21 cellular contexts compared by ENCODE assay signal in genomic region chr14:72237722-72238666, GRCh38.
"Had no signal": no experiment of that assay in that cellular context is flagged by ENCODE, and none has a peak within 500 bp of the region (broad histone marks: within the 10 kb centered on the region; RNA-seq: fewer than 3 reads in every experiment).

No MANE protein-coding gene starts in this region.

- H3K4me3 ChIP-seq: ascending aorta, colonic mucosa, mucosa of descending colon, pancreas, smooth muscle cell, thyroid gland had no signal

- ATAC-seq: activated CD8-positive, alpha-beta T cell treated with anti-CD3 and anti-CD28 coated beads for 36 hours; foreskin keratinocyte; left lobe of liver; mucosa of descending colon; naive thymus-derived CD4-positive, alpha-beta T cell; pancreas; sciatic nerve had no signal

- H3K4me2 ChIP-seq: smooth muscle cell had no signal

- H3K27me3 ChIP-seq: ascending aorta, colonic mucosa, foreskin keratinocyte, pancreas, thyroid gland had no signal

- H3K36me3 Mint-ChIP-seq: naive thymus-derived CD4-positive, alpha-beta T cell had no signal

- H3K4me1 Mint-ChIP-seq: activated CD4-positive, alpha-beta T cell treated with anti-CD3 and anti-CD28 coated beads, Interleukin-2, amount 10 ng/mL, durations not matched to agents 24 days and 14 days had no signal

- H3K27ac Mint-ChIP-seq: activated CD4-positive, alpha-beta T cell treated with anti-CD3 and anti-CD28 coated beads, Interleukin-2, amount 10 ng/mL, durations not matched to agents 24 days and 14 days; activated CD8-positive, alpha-beta T cell treated with anti-CD3 and anti-CD28 coated beads for 36 hours; activated T-helper 2 cell treated with anti-CD3 and anti-CD28 coated beads, Interferon-gamma antibody, Interleukin-2, Interleukin-4, amounts not matched to agents 10 μg/mL and 5 μg/mL and 100 μg/mL, durations not matched to agents 14 hours and 24 hours and 36 hours; naive thymus-derived CD4-positive, alpha-beta T cell had no signal

- H3K36me3 ChIP-seq: ascending aorta, colonic mucosa, pancreas, thyroid gland had no signal

- H3K27ac ChIP-seq: ascending aorta, colonic mucosa, foreskin keratinocyte, pancreas, thyroid gland had no signal

- H3K4me3 Mint-ChIP-seq: activated CD4-positive, alpha-beta T cell treated with anti-CD3 and anti-CD28 coated beads, Interleukin-2, amount 10 ng/mL, durations not matched to agents 24 days and 14 days; activated CD8-positive, alpha-beta T cell treated with anti-CD3 and anti-CD28 coated beads for 36 hours; central memory CD8-positive, alpha-beta T cell; naive thymus-derived CD4-positive, alpha-beta T cell had no signal

- H3K9me3 Mint-ChIP-seq: activated CD4-positive, alpha-beta T cell treated with anti-CD3 and anti-CD28 coated beads, Interleukin-2, amount 10 ng/mL, durations not matched to agents 24 days and 14 days; activated CD8-positive, alpha-beta T cell treated with anti-CD3 and anti-CD28 coated beads for 36 hours; activated T-helper 2 cell treated with anti-CD3 and anti-CD28 coated beads, Interferon-gamma antibody, Interleukin-2, Interleukin-4, amounts not matched to agents 10 μg/mL and 5 μg/mL and 100 μg/mL, durations not matched to agents 14 hours and 24 hours and 36 hours; central memory CD8-positive, alpha-beta T cell; naive thymus-derived CD4-positive, alpha-beta T cell had no signal

- H3K9me3 ChIP-seq: ascending aorta, colonic mucosa, mucosa of descending colon, pancreas, thyroid gland had no signal

- H3K4me1 ChIP-seq: ascending aorta, colonic mucosa, foreskin keratinocyte, pancreas, thyroid gland had no signal

- DNase-seq: activated CD4-positive, alpha-beta T cell treated with anti-CD3 and anti-CD28 coated beads, Interleukin-2, amount 10 ng/mL, durations not matched to agents 24 days and 14 days; activated CD8-positive, alpha-beta T cell treated with anti-CD3 and anti-CD28 coated beads for 36 hours; activated naive CD4-positive, alpha-beta T cell treated with Interleukin-2 at 50 U/mL for 16 hours; activated T-cell treated with anti-CD3 and anti-CD28 coated beads, Interleukin-2, amount 50 U/mL, for 1 hour; colonic mucosa; foreskin keratinocyte; glutamatergic neuron; hippocampal formation; islet precursor cell; mesenchymal stem cell; mucosa of descending colon; naive thymus-derived CD4-positive, alpha-beta T cell; pancreas; stimulated activated CD4-positive, alpha-beta T cell treated with anti-CD3 and anti-CD28 coated beads, Interleukin-4, amount 100 ng/mL, for 1 hour; thyroid gland had no signal
